ENCODE assay signal across 14 cellular contexts in the genomic region with DNA sequence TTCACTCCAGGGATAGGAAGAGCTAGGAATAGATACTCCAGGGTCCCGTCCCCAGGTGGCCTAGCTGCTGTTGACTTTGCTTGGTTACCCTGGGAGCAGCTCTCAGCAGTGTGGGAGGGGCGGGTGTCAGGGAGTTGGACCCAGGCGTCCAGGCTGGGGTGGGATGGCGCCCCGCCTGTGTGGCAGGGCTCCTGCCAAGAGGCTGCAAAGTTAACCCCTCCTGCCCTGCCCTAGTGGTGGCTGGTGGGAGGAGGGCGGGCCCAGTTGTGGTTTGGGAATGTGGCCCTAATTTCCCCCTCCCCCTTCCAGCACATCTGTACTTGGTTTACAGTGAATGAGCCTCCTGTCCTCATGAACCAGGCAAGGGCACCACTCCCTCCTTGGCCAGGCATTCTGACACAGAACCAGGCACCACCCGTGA. TPM values are rescaled to one million over a fixed set of nuclear protein-coding genes. Genes with fewer than 3 reads are reported as not detected.
DNase-seq lines count a peak whose midpoint lies in the region; ATAC-seq and TF ChIP-seq lines count a peak whose summit lies in the region.
"Had no signal": no experiment of that assay in that cellular context is flagged by ENCODE, and none has a peak within 500 bp of the region (broad histone marks: within the 10 kb centered on the region; RNA-seq: fewer than 3 reads in every experiment).

No MANE protein-coding gene starts in this region.

- H3K9me3 ChIP-seq in CD4-positive, alpha-beta memory T cell (ENCODE audit: control insufficient read depth in 1 of 2, low read length in 2 of 2) = no peaks in the 10 kb centered on the region
- no peaks in the 10 kb centered on the region for H3K9me3 ChIP-seq in RWPE2 (ENCODE audit: severe bottlenecking)
- no peaks in the 10 kb centered on the region for H3K9me3 ChIP-seq in trophoblast cell (ENCODE audit: insufficient read depth, low read depth, low read length)
- H3K9me3 ChIP-seq: testis had no signal

- H4K12ac ChIP-seq in trophoblast cell (ENCODE audit: low read depth, low read length) = peak overlapping the region; percentile 1

- no peaks in the 10 kb centered on the region for H3K27me3 ChIP-seq in CD4-positive, alpha-beta memory T cell (ENCODE audit: insufficient read depth, low read length)
- H3K27me3 ChIP-seq in RWPE2 (ENCODE audit: insufficient read depth, poor library complexity, severe bottlenecking) (no peaks in the 10 kb centered on the region), trophoblast cell (ENCODE audit: insufficient read depth, low read length) (no peaks in the 10 kb centered on the region)
- H3K27me3 ChIP-seq: testis had no signal

- H3K4me1 Mint-ChIP-seq in CD4-positive, alpha-beta memory T cell = peaks cover 55 to 82% (median 69%) of the 10 kb centered on the region in 4 donors

- H3K23ac ChIP-seq in trophoblast cell (ENCODE audit: low read length) = no peak overlapping the region

- H2BK5ac ChIP-seq in trophoblast cell (ENCODE audit: low read depth, low read length, poor library complexity) = no peak overlapping the region

- no peak overlapping the region for H3K4me2 ChIP-seq in trophoblast cell (ENCODE audit: low read length)

- TF ChIP-seq CTCF in RWPE2 (IDR thresholded peaks at IDR 0.05; ENCODE audit: poor library complexity, severe bottlenecking) (no peak), fibroblast of the aortic adventitia (IDR thresholded peaks at IDR 0.05; ENCODE audit: insufficient read depth, low read length) (peak; percentile 29)

- H3K36me3 Mint-ChIP-seq in CD4-positive, alpha-beta memory T cell = peaks cover 0 to 3% of the 10 kb centered on the region in 2 donors

- peak overlapping the region; percentile 9 for H3K14ac ChIP-seq in trophoblast cell (ENCODE audit: low read length)

- H3K27ac ChIP-seq in CD4-positive, alpha-beta memory T cell (ENCODE audit: low read depth, low read length) = peak overlapping the region; percentile 71
- peak overlapping the region; percentile 84 for H3K27ac ChIP-seq in RWPE2 (ENCODE audit: poor library complexity, severe bottlenecking)
- no peak overlapping the region for H3K27ac ChIP-seq in trophoblast cell (ENCODE audit: low read depth, low read length)
- H3K27ac ChIP-seq: testis had no signal

- peak overlapping the region; percentile 5 for H2AFZ ChIP-seq in trophoblast cell (ENCODE audit: insufficient read depth, low read length, poor library complexity)

- peak overlapping the region; percentile 68 to 98 (median 92) for H3K4me3 Mint-ChIP-seq in CD4-positive, alpha-beta memory T cell

- H3K36me3 ChIP-seq in CD4-positive, alpha-beta memory T cell (ENCODE audit: insufficient read depth, low read length) = no peaks in the 10 kb centered on the region
- H3K36me3 ChIP-seq in RWPE2 (ENCODE audit: low read depth) (peaks cover 7% of the 10 kb centered on the region), trophoblast cell (ENCODE audit: control insufficient read depth in 1 of 2, insufficient read depth in 2 of 2, low read length in 2 of 2) (no peaks in the 10 kb centered on the region)

- H3K9ac ChIP-seq in trophoblast cell (ENCODE audit: low read length) = no peak overlapping the region

- H4K8ac ChIP-seq in trophoblast cell (ENCODE audit: low read depth, low read length) = no peak overlapping the region

- peak overlapping the region; percentile 42 for H2AK5ac ChIP-seq in trophoblast cell (ENCODE audit: low read length)

- peak overlapping the region; percentile 11 for H2BK12ac ChIP-seq in trophoblast cell (ENCODE audit: low read length)

- H3K27me3 Mint-ChIP-seq in CD4-positive, alpha-beta memory T cell = no peaks in the 10 kb centered on the region

- H3K79me1 ChIP-seq in trophoblast cell (ENCODE audit: low read length) = peaks cover 21% of the 10 kb centered on the region

- peaks cover 3% of the 10 kb centered on the region for H3K79me2 ChIP-seq in trophoblast cell (ENCODE audit: control insufficient read depth, insufficient read depth, low read length, poor library complexity)

- peak overlapping the region; percentile 58 for H4K91ac ChIP-seq in trophoblast cell (ENCODE audit: low read depth, low read length)

- POLR2A ChIA-PET in CD4-positive, alpha-beta memory T cell (lab: Charles Lee; ENCODE audit: partially characterized antibody) = interaction anchor here (1.4 to 16.9 kb wide), 4 partner anchors 15 to 27 kb away, joined by 4 to 333 read pairs (median 16); a partner anchor contains a TSS

- no peak for DNase-seq in CD4-positive, alpha-beta memory T cell
- DNase-seq in RWPE2 (ENCODE audit: low spot score) = no peak
- DNase-seq in fibroblast of the aortic adventitia (ENCODE audit: low read depth) = peak; percentile 47
- no peak for DNase-seq in trophoblast cell
- no peak for DNase-seq in stimulated activated CD4-positive, alpha-beta T cell treated with anti-CD3 and anti-CD28 coated beads, Interleukin-4, amount 100 ng/mL, for 1 hour
- DNase-seq in NCI-H2171 treated with DMSO at 0.1 percent for 48 hours (lab: John Stamatoyannopoulos, UW) = no peak
- no peak for DNase-seq in NCI-H2029 (lab: John Stamatoyannopoulos, UW)
- DNase-seq: GF-D8; kidney glomerular epithelial cell; NCI-H1105 treated with DMSO at 0.1 percent for 48 hours; stimulated activated CD4-positive, alpha-beta T cell treated with anti-CD3 and anti-CD28 coated beads, Interleukin-12 subunit alpha, Interleukin-12 subunit beta, amount 100 ng/mL, for 4 hours; testis had no signal

- H2BK120ac ChIP-seq in trophoblast cell (ENCODE audit: insufficient read depth, low read length, poor library complexity) = no peak overlapping the region

- H3K4ac ChIP-seq in trophoblast cell (ENCODE audit: low read depth, low read length) = no peak overlapping the region

- peak overlapping the region; percentile 94 to 98 (median 96) for H3K27ac Mint-ChIP-seq in CD4-positive, alpha-beta memory T cell

- peak overlapping the region; percentile 37 for H3K18ac ChIP-seq in trophoblast cell (ENCODE audit: low read length)

- peaks cover 84% of the 10 kb centered on the region for H3K4me1 ChIP-seq in CD4-positive, alpha-beta memory T cell (ENCODE audit: insufficient read depth, low read length)
- H3K4me1 ChIP-seq in RWPE2 (ENCODE audit: insufficient read depth, poor library complexity, severe bottlenecking) = peaks cover 28% of the 10 kb centered on the region
- peaks cover 35 to 41% of the 10 kb centered on the region in 2 experiments for H3K4me1 ChIP-seq in trophoblast cell (ENCODE audit: control insufficient read depth in 1 of 2, insufficient read depth in 2 of 2, low read length in 2 of 2)

- no peaks in the 10 kb centered on the region for H3K9me3 Mint-ChIP-seq in CD4-positive, alpha-beta memory T cell

- peak overlapping the region; percentile 63 to 90 for H3K4me3 ChIP-seq in CD4-positive, alpha-beta memory T cell (ENCODE audit: low read length in 2 of 2)
- H3K4me3 ChIP-seq in RWPE2 (ENCODE audit: severe bottlenecking) (no peak overlapping the region), fibroblast of the aortic adventitia (ENCODE audit: low read depth, low read length) (peak overlapping the region; percentile 83), trophoblast cell (ENCODE audit: low read depth, low read length) (no peak overlapping the region)
- H3K4me3 ChIP-seq: testis had no signal

- WGBS in trophoblast cell (ENCODE audit: extremely low coverage, insufficient coverage, insufficient read length) = no CpG with 5 or more reads among the region's 7 CpGs

- intact Hi-C loops in CD4-positive, alpha-beta memory T cell (cut with micrococcal nuclease) = no loop called here

- CTCF ChIA-PET in CD4-positive, alpha-beta memory T cell (lab: Charles Lee; ENCODE audit: partially characterized antibody) = interaction anchor here (0.7 to 2.4 kb wide), 10 partner anchors 10 to 35 kb away, joined by 3 to 7 read pairs (median 4); no protein-coding TSS in a partner anchor

- ATAC-seq in RWPE2 (ENCODE audit: low read depth) (no peak), GM19023 (IDR thresholded peaks at IDR 0.05; ENCODE audit: unreplicated experiment) (no peak)
- ATAC-seq: Panc1 had no signal

RNA-seq across cellular contexts. Expression of a gene that starts 1.7 kb away (rescaled TPM):
- 10 to 100 TPM; 84.7 to 86.0 TPM for total RNA-seq in CD4-positive, alpha-beta memory T cell
- polyA plus RNA-seq in CD4-positive, alpha-beta memory T cell = 10 to 100 TPM; 13.2 to 25.1 TPM
- 43.9 and 69.4 TPM in 2 replicates for total RNA-seq in fibroblast of the aortic adventitia (ENCODE audit: low replicate concordance)
- 9.8 and 10.0 TPM in 2 replicates for polyA plus RNA-seq in trophoblast cell (2013)

RNA-seq across cellular contexts. Expression of a gene that starts 26.6 kb away (rescaled TPM):
- total RNA-seq in CD4-positive, alpha-beta memory T cell = 100 to 1,000 TPM; 382 to 397 TPM
- polyA plus RNA-seq in CD4-positive, alpha-beta memory T cell = 100 to 1,000 TPM; 271 to 374 TPM
- total RNA-seq in fibroblast of the aortic adventitia (ENCODE audit: low replicate concordance) = 0.54 TPM in 1 of 2 replicates, not detected in the other
- polyA plus RNA-seq in trophoblast cell (2013) = 0.11 and 0.12 TPM in 2 replicates

RNA-seq across cellular contexts. Expression of a gene that starts 34.4 kb away (rescaled TPM):
- under 1 TPM; 0.20 to 0.55 TPM for total RNA-seq in CD4-positive, alpha-beta memory T cell
- under 1 TPM in 1 of 2 donors, not detected in 1; 0.16 TPM for polyA plus RNA-seq in CD4-positive, alpha-beta memory T cell
- total RNA-seq in fibroblast of the aortic adventitia (ENCODE audit: low replicate concordance) = 1.5 and 13.5 TPM in 2 replicates
- polyA plus RNA-seq in trophoblast cell (2013) = 12.8 and 13.8 TPM in 2 replicates

RNA-seq across cellular contexts. Expression of a gene that starts 53.0 kb away (rescaled TPM):
- total RNA-seq in CD4-positive, alpha-beta memory T cell = 10 to 100 TPM; 62.5 to 64.2 TPM
- 1 to 10 TPM; 1.1 to 2.9 TPM for polyA plus RNA-seq in CD4-positive, alpha-beta memory T cell
- 8.7 and 23.4 TPM in 2 replicates for total RNA-seq in fibroblast of the aortic adventitia (ENCODE audit: low replicate concordance)
- polyA plus RNA-seq in trophoblast cell (2013) = 8.8 and 9.2 TPM in 2 replicates

RNA-seq across cellular contexts. Expression of a gene that starts 53.2 kb away (rescaled TPM):
- 100 to 1,000 TPM; 109 to 113 TPM for total RNA-seq in CD4-positive, alpha-beta memory T cell
- polyA plus RNA-seq in CD4-positive, alpha-beta memory T cell = 1 to 10 TPM in 1 of 2 donors, under 1 TPM in 1; 0.90 to 3.5 TPM
- total RNA-seq in fibroblast of the aortic adventitia (ENCODE audit: low replicate concordance) = 12.6 and 16.3 TPM in 2 replicates
- 7.0 and 7.6 TPM in 2 replicates for polyA plus RNA-seq in trophoblast cell (2013)

Comparison
In these comparisons a context has a peak if more than half of its experiments do, and no peak if none do; other contexts are left out.
1. H3K4me3 ChIP-seq: peak in CD4-positive, alpha-beta memory T cell (2 of 2) and fibroblast of the aortic adventitia (single experiment); none in RWPE2 (single experiment) and trophoblast cell (single experiment).
2. RNA of a gene that starts 26.6 kb away (total RNA-seq): 382 to 397 TPM in CD4-positive, alpha-beta memory T cell; 0.54 TPM in fibroblast of the aortic adventitia; every median in the first group is over 100 times any median in the second.